In genomic region chr6:37210313-37210898, GRCh38 we compare ENCODE assay signal across 8 cellular contexts. TPM values are rescaled to one million over a fixed set of nuclear protein-coding genes. Genes with fewer than 3 reads are reported as not detected.
A peak's percentile ranks its signal among the peaks of the same experiment; 100 is the strongest.
DNase-seq lines count a peak whose midpoint lies in the region; ATAC-seq, FAIRE-seq and TF ChIP-seq lines count a peak whose summit lies in the region.

No MANE protein-coding gene starts in this region.

- no peaks in the 10 kb centered on the region for H3K36me3 ChIP-seq in SK-N-MC (ENCODE audit: insufficient read depth, low read length)
- H3K36me3 ChIP-seq in pancreas, result no peaks in the 10 kb centered on the region

- FAIRE-seq in frontal cortex (lab: Jason Lieb, UNC), result no peak
- FAIRE-seq in pancreas (lab: Jason Lieb, UNC), result no peak

- H3K27me3 ChIP-seq in pancreas, result no peaks in the 10 kb centered on the region

- H3K4me3 ChIP-seq in SK-N-MC (no peak overlapping the region), pancreas (no peak overlapping the region)

- intact Hi-C loops in pancreas (cut with DNase I), result loop anchor here in 1 of 3 donors (10.0 kb wide), 1 partner anchor 446 kb away; no protein-coding TSS in a partner anchor

- ATAC-seq in pancreas (peak; percentile 75 to 94 (median 92)), GM21381 (IDR thresholded peaks at IDR 0.05; ENCODE audit: unreplicated experiment) (no peak)

- DNase-seq in GM10266 (ENCODE audit: extremely low spot score) (peak; percentile 68), NCI-H1092 treated with DMSO at 0.1 percent for 48 hours (lab: John Stamatoyannopoulos, UW) (peak; percentile 70), SK-N-MC (ENCODE audit: low read depth, low spot score) (peak; percentile 77), frontal cortex (ENCODE audit: low spot score in 2 of 2) (peak; percentile 54 to 76), pancreas (peak in 4 of 6 donors; percentile 61 to 86 (median 70)), ureter (ENCODE audit: low spot score) (peak; percentile 89)
- peak; percentile 75 for DNase-seq in activated naive CD4-positive, alpha-beta T cell treated with Interleukin-2 at 50 U/mL for 16 hours

- H3K9ac ChIP-seq in SK-N-MC (ENCODE audit: insufficient read length), result no peak overlapping the region

- H3K4me1 ChIP-seq in pancreas, result no peaks in the 10 kb centered on the region

- 65 to 66% methylated on average over 7 of the region's 7 CpGs for WGBS in pancreas, 2 donors

- H3K27ac ChIP-seq in SK-N-MC, result no peak overlapping the region
- no peak overlapping the region for H3K27ac ChIP-seq in pancreas

- TF ChIP-seq CTCF in GM10266 (IDR thresholded peaks at IDR 0.05; ENCODE audit: control insufficient read depth, insufficient read depth, low read depth, missing control alignments), result peak; percentile 91
- TF ChIP-seq CTCF in pancreas (IDR thresholded peaks at IDR 0.05), result peak; percentile 72 to 96 (median 89)

- H3K9me3 ChIP-seq in SK-N-MC (ENCODE audit: low read depth, low read length) (no peaks in the 10 kb centered on the region), pancreas (no peaks in the 10 kb centered on the region)

RNA-seq across cellular contexts. Expression of gene PIM1, which starts 40.5 kb away (rescaled TPM):
- total RNA-seq in frontal cortex (20.4 TPM), pancreas (10 to 100 TPM in 4 of 6 donors, 1 to 10 TPM in 2; 7.5 to 25.3 (median 14.1) TPM), ureter (35.0 TPM)
- 10 to 100 TPM; 11.3 to 15.1 TPM for polyA plus RNA-seq in pancreas

RNA-seq across cellular contexts. Expression of gene TBC1D22B, which starts 47.2 kb away (rescaled TPM):
- 8.2 TPM for total RNA-seq in frontal cortex
- total RNA-seq in pancreas, result 1 to 10 TPM; 5.1 to 9.0 (median 6.3) TPM
- 1 to 10 TPM; 4.3 to 6.6 TPM for polyA plus RNA-seq in pancreas
- total RNA-seq in ureter, result 12.5 TPM

RNA-seq across cellular contexts. Expression of gene TMEM217, which starts 47.5 kb away (rescaled TPM):
- total RNA-seq in frontal cortex (1.2 TPM), pancreas (1 to 10 TPM in 3 of 6 donors, under 1 TPM in 3; 0.19 to 2.1 (median 0.94) TPM), ureter (1.2 TPM)
- polyA plus RNA-seq in pancreas, result 1 to 10 TPM; 1.4 to 1.7 TPM
